In the genomic region with DNA sequence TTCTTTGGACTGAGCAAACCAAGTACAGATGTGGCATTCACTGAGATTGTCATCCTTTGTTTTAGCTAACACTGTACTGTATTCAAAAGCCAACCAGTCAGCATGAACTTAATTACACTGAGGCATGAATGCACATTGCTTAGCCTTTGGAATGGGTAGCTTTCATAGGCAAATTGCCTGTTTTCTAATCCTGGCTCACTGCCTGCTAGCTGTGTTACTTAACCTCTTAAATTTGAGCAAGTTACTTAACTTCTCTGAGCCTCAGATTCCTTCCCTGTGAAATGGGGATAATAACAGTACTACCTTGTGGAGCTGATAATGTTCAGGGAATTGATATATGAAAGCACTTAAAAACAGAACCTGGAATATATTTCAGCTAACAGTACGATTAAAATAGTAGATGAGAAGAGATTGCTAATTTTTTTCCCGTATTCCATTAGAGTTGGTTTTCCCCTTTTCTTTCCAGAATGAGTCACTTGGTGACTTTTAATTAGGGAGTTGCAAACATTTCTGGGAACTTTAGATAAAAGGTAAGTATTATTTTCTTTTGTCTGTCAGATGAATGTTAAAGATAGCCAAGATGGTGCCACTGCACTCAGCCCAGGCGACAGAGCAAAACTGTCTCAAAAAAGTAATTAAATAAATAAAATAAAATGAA, we compare ENCODE assay signal across 16 cellular contexts. TPM values are rescaled to one million over a fixed set of nuclear protein-coding genes. Genes with fewer than 3 reads are reported as not detected.
A peak's percentile ranks its signal among the peaks of the same experiment; 100 is the strongest.
DNase-seq lines count a peak whose midpoint lies in the region; ATAC-seq, FAIRE-seq and TF ChIP-seq lines count a peak whose summit lies in the region.
"Had no signal": no experiment of that assay in that cellular context is flagged by ENCODE, and none has a peak within 500 bp of the region (broad histone marks: within the 10 kb centered on the region; RNA-seq: fewer than 3 reads in every experiment).

No MANE protein-coding gene starts in this region.

- H3K9ac ChIP-seq in HUES48 (ENCODE audit: low read depth, low read length) = no peak overlapping the region

- ATAC-seq in GM18870 (IDR thresholded peaks at IDR 0.05; ENCODE audit: unreplicated experiment) (no peak), body of pancreas (no peak)

- H3K4me3 ChIP-seq in HUES48 (ENCODE audit: low read depth, low read length) (no peak overlapping the region), body of pancreas (no peak overlapping the region)
- H3K4me3 ChIP-seq: ovary, SJCRH30 had no signal

- H3K27ac ChIP-seq in HUES48 (ENCODE audit: low read depth, low read length) (peak overlapping the region; percentile 68), body of pancreas (no peak overlapping the region)
- H3K27ac ChIP-seq: ovary, SJCRH30 had no signal

- 67 to 81% methylated on average over 3 of the region's 3 CpGs for WGBS in body of pancreas, 2 donors

- no peak for FAIRE-seq in RCC 7860 (lab: Jason Lieb, UNC)
- FAIRE-seq: G401.6 had no signal

- DNase-seq in AG09319 (ENCODE audit: extremely low read depth, low read depth) (peak; percentile 73), dermis blood vessel endothelial cell (peak; percentile 24), kidney tubule cell (ENCODE audit: low spot score) (peak; percentile 31), RCC 7860 (ENCODE audit: low spot score) (no peak), body of pancreas (no peak)
- DNase-seq in stimulated activated CD4-positive, alpha-beta T cell treated with anti-CD3 and anti-CD28 coated beads, Interleukin-1b, Interleukin-23, amount 100 ng/mL, for 48 hours = no peak
- DNase-seq: activated naive CD4-positive, alpha-beta T cell treated with Interleukin-2 at 50 U/mL for 16 hours; erythroblast; islet precursor cell; MV-4-11; NCI-H2171; ovary; SJCRH30 had no signal

- no peaks in the 10 kb centered on the region for H3K36me3 ChIP-seq in HUES48 (ENCODE audit: control insufficient read depth, insufficient read depth, low read length)
- H3K36me3 ChIP-seq in body of pancreas (replicated peaks in 1 of 2; ENCODE audit: insufficient read depth in 1 of 2, low read depth in 2 of 2) = no peaks in the 10 kb centered on the region
- H3K36me3 ChIP-seq: ovary, SJCRH30 had no signal

- H3K9me3 ChIP-seq in HUES48 (ENCODE audit: control insufficient read depth, insufficient read depth, low read length) = no peaks in the 10 kb centered on the region
- no peaks in the 10 kb centered on the region for H3K9me3 ChIP-seq in body of pancreas
- H3K9me3 ChIP-seq: ovary, SJCRH30 had no signal

- intact Hi-C loops in body of pancreas (cut with DNase I) = no loop called here

- peaks cover 17% of the 10 kb centered on the region for H3K4me1 ChIP-seq in HUES48 (ENCODE audit: control insufficient read depth, insufficient read depth, low read length)
- no peaks in the 10 kb centered on the region for H3K4me1 ChIP-seq in body of pancreas
- H3K4me1 ChIP-seq: SJCRH30 had no signal

- TF ChIP-seq CTCF in AG09319 (IDR thresholded peaks at IDR 0.05; ENCODE audit: low read depth, low read length) (no peak), body of pancreas (IDR thresholded peaks at IDR 0.05) (no peak)

- no peak for TF ChIP-seq POLR2A in body of pancreas (IDR thresholded peaks at IDR 0.05)

- no peaks in the 10 kb centered on the region for H3K27me3 ChIP-seq in HUES48 (ENCODE audit: control insufficient read depth, insufficient read depth, low read length)
- no peaks in the 10 kb centered on the region for H3K27me3 ChIP-seq in body of pancreas
- H3K27me3 ChIP-seq: ovary, SJCRH30 had no signal

RNA-seq across cellular contexts. Expression of a gene that starts 43.9 kb away (rescaled TPM):
- total RNA-seq in dermis blood vessel endothelial cell (81.0 and 94.4 TPM in 2 replicates), body of pancreas (10 to 100 TPM in 1 of 2 donors, 1 to 10 TPM in 1; 8.6 to 29.3 TPM)

Comparison
In these comparisons a context has a peak if more than half of its experiments do, and no peak if none do; other contexts are left out.
1. DNase-seq: peak in AG09319 (single experiment), dermis blood vessel endothelial cell (single experiment) and kidney tubule cell (single experiment); none in RCC 7860 (single experiment), body of pancreas (0 of 4) and stimulated activated CD4-positive, alpha-beta T cell treated with anti-CD3 and anti-CD28 coated beads, Interleukin-1b, Interleukin-23, amount 100 ng/mL, for 48 hours (single experiment).